In the genomic region with DNA sequence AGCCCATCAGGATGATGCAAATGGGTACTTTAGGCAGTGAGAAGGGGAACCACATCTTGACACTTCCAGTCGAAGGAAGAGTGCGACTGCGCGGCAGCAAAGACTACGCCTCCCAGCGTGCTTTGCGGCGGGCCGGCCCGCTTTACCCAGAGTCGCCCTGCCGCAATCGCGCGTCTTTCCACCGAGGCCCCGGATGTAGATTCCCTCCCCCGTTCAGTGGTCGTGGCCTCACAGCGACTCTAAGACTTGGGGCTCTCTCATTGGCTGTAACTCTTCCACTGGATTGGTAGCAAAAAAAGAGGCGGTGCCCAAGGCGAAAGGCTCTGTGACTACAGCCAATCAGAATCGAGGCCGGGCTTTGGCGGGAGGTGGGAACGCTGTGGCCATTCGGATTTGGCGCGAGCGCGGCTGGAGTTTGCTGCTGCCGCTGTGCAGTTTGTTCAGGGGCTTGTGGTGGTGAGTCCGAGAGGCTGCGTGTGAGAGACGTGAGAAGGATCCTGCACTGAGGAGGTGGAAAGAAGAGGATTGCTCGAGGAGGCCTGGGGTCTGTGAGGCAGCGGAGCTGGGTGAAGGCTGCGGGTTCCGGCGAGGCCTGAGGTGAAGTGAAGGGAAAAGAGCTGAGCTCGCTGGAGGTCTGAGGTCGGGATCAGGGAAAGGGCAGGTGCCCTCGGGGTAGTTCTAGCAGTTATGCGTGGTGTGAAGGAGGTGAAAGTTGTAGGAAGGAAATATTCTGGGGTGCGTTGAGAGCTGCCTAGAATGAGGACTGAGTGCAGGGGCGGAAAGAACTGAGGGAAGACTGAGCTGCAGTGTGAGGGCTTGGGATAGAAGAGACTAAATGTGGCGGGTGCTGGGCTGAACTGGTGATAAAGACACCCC, we compare ENCODE assay signal across 1 cellular context.
TF ChIP-seq lines count a peak whose summit lies in the region.

A gene with protein sequence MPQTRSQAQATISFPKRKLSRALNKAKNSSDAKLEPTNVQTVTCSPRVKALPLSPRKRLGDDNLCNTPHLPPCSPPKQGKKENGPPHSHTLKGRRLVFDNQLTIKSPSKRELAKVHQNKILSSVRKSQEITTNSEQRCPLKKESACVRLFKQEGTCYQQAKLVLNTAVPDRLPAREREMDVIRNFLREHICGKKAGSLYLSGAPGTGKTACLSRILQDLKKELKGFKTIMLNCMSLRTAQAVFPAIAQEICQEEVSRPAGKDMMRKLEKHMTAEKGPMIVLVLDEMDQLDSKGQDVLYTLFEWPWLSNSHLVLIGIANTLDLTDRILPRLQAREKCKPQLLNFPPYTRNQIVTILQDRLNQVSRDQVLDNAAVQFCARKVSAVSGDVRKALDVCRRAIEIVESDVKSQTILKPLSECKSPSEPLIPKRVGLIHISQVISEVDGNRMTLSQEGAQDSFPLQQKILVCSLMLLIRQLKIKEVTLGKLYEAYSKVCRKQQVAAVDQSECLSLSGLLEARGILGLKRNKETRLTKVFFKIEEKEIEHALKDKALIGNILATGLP (plus strand): TSS at position 386 of the 876 bp plus-strand sequence. CDS start 1,542 bp downstream, outside the sequence.

TF ChIP-seq in HepG2, 621 proteins besides CTCF, POLR2A, EP300 and RAD21 (continued from another document and continues in another):
- TF ChIP-seq, protein P1, sequence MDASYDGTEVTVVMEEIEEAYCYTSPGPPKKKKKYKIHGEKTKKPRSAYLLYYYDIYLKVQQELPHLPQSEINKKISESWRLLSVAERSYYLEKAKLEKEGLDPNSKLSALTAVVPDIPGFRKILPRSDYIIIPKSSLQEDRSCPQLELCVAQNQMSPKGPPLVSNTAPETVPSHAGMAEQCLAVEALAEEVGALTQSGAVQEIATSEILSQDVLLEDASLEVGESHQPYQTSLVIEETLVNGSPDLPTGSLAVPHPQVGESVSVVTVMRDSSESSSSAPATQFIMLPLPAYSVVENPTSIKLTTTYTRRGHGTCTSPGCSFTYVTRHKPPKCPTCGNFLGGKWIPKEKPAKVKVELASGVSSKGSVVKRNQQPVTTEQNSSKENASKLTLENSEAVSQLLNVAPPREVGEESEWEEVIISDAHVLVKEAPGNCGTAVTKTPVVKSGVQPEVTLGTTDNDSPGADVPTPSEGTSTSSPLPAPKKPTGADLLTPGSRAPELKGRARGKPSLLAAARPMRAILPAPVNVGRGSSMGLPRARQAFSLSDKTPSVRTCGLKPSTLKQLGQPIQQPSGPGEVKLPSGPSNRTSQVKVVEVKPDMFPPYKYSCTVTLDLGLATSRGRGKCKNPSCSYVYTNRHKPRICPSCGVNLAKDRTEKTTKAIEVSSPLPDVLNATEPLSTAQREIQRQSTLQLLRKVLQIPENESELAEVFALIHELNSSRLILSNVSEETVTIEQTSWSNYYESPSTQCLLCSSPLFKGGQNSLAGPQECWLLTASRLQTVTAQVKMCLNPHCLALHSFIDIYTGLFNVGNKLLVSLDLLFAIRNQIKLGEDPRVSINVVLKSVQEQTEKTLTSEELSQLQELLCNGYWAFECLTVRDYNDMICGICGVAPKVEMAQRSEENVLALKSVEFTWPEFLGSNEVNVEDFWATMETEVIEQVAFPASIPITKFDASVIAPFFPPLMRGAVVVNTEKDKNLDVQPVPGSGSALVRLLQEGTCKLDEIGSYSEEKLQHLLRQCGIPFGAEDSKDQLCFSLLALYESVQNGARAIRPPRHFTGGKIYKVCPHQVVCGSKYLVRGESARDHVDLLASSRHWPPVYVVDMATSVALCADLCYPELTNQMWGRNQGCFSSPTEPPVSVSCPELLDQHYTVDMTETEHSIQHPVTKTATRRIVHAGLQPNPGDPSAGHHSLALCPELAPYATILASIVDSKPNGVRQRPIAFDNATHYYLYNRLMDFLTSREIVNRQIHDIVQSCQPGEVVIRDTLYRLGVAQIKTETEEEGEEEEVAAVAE (CRISPR knock-in tag; IDR thresholded peaks at IDR 0.05; ENCODE audit: borderline replicate concordance), result peak; percentile 98
- peak; percentile 84 for TF ChIP-seq ZNF776 (CRISPR knock-in tag; IDR thresholded peaks at IDR 0.05)
- peak; percentile 60; the same call in 1 of the 2 replicates for TF ChIP-seq ZNF33B (CRISPR knock-in tag; IDR thresholded peaks at IDR 0.05)
- TF ChIP-seq ZNF225 (CRISPR knock-in tag; IDR thresholded peaks at IDR 0.05), result peak; percentile 86
- no peak for TF ChIP-seq ZNF460 (CRISPR knock-in tag; IDR thresholded peaks at IDR 0.05; ENCODE audit: borderline replicate concordance)
- TF ChIP-seq PAX8 (CRISPR knock-in tag; IDR thresholded peaks at IDR 0.05; ENCODE audit: borderline replicate concordance), result peak; percentile 43; the same call in 1 of the 2 replicates
- TF ChIP-seq, protein P2, sequence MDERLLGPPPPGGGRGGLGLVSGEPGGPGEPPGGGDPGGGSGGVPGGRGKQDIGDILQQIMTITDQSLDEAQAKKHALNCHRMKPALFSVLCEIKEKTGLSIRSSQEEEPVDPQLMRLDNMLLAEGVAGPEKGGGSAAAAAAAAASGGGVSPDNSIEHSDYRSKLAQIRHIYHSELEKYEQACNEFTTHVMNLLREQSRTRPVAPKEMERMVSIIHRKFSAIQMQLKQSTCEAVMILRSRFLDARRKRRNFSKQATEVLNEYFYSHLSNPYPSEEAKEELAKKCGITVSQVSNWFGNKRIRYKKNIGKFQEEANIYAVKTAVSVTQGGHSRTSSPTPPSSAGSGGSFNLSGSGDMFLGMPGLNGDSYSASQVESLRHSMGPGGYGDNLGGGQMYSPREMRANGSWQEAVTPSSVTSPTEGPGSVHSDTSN (CRISPR knock-in tag; IDR thresholded peaks at IDR 0.05), result 0 out of 2 replicates have a peak, but pooled peaks have one; percentile 36
- TF ChIP-seq ZNF563 (CRISPR knock-in tag; IDR thresholded peaks at IDR 0.05), result peak; percentile 76; the same call in 1 of the 2 replicates
- TF ChIP-seq ZNF337 (CRISPR knock-in tag; IDR thresholded peaks at IDR 0.05; ENCODE audit: borderline replicate concordance, low read depth), result 0 out of 2 replicates have a peak, but pooled peaks have one; percentile 80
- TF ChIP-seq MED1 (CRISPR knock-in tag; IDR thresholded peaks at IDR 0.05), result no peak; the same call in 1 of the 2 replicates
- no peak for TF ChIP-seq ZNF652 (CRISPR knock-in tag; IDR thresholded peaks at IDR 0.05; ENCODE audit: borderline replicate concordance, low read depth)
- TF ChIP-seq ZNF773 (CRISPR knock-in tag; IDR thresholded peaks at IDR 0.05; ENCODE audit: borderline replicate concordance), result no peak; the same call in 1 of the 2 replicates
- TF ChIP-seq, protein P3, sequence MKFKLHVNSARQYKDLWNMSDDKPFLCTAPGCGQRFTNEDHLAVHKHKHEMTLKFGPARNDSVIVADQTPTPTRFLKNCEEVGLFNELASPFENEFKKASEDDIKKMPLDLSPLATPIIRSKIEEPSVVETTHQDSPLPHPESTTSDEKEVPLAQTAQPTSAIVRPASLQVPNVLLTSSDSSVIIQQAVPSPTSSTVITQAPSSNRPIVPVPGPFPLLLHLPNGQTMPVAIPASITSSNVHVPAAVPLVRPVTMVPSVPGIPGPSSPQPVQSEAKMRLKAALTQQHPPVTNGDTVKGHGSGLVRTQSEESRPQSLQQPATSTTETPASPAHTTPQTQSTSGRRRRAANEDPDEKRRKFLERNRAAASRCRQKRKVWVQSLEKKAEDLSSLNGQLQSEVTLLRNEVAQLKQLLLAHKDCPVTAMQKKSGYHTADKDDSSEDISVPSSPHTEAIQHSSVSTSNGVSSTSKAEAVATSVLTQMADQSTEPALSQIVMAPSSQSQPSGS (CRISPR knock-in tag; IDR thresholded peaks at IDR 0.05), result peak; percentile 79
- peak; percentile 89; the same call in 1 of the 2 replicates for TF ChIP-seq SMAD1 (CRISPR knock-in tag; IDR thresholded peaks at IDR 0.05; ENCODE audit: borderline replicate concordance, low read depth)
- TF ChIP-seq RBFOX2 (IDR thresholded peaks at IDR 0.05; ENCODE audit: low read depth, low read length), result peak; percentile 76
- TF ChIP-seq ZNF124 (CRISPR knock-in tag; IDR thresholded peaks at IDR 0.05), result peak; percentile 86
- TF ChIP-seq KDM2A (CRISPR knock-in tag; IDR thresholded peaks at IDR 0.05; ENCODE audit: borderline replicate concordance, low read depth), result peak; percentile 99
- TF ChIP-seq, protein P4, sequence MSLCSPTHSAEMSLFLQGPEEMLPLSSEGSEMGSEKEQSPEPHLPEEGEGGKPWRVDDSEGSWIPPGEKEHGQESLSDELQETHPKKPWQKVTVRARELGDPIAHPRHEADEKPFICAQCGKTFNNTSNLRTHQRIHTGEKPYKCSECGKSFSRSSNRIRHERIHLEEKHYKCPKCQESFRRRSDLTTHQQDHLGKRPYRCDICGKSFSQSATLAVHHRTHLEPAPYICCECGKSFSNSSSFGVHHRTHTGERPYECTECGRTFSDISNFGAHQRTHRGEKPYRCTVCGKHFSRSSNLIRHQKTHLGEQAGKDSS (CRISPR knock-in tag; IDR thresholded peaks at IDR 0.05; ENCODE audit: borderline replicate concordance, low read depth), result no peak; the same call in 1 of the 2 replicates
- TF ChIP-seq, protein P5, sequence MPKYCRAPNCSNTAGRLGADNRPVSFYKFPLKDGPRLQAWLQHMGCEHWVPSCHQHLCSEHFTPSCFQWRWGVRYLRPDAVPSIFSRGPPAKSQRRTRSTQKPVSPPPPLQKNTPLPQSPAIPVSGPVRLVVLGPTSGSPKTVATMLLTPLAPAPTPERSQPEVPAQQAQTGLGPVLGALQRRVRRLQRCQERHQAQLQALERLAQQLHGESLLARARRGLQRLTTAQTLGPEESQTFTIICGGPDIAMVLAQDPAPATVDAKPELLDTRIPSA (CRISPR knock-in tag; IDR thresholded peaks at IDR 0.05; ENCODE audit: borderline replicate concordance), result no peak
- TF ChIP-seq, protein P6, sequence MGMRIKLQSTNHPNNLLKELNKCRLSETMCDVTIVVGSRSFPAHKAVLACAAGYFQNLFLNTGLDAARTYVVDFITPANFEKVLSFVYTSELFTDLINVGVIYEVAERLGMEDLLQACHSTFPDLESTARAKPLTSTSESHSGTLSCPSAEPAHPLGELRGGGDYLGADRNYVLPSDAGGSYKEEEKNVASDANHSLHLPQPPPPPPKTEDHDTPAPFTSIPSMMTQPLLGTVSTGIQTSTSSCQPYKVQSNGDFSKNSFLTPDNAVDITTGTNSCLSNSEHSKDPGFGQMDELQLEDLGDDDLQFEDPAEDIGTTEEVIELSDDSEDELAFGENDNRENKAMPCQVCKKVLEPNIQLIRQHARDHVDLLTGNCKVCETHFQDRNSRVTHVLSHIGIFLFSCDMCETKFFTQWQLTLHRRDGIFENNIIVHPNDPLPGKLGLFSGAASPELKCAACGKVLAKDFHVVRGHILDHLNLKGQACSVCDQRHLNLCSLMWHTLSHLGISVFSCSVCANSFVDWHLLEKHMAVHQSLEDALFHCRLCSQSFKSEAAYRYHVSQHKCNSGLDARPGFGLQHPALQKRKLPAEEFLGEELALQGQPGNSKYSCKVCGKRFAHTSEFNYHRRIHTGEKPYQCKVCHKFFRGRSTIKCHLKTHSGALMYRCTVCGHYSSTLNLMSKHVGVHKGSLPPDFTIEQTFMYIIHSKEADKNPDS (CRISPR knock-in tag; IDR thresholded peaks at IDR 0.05), result no peak
- TF ChIP-seq, protein P7, sequence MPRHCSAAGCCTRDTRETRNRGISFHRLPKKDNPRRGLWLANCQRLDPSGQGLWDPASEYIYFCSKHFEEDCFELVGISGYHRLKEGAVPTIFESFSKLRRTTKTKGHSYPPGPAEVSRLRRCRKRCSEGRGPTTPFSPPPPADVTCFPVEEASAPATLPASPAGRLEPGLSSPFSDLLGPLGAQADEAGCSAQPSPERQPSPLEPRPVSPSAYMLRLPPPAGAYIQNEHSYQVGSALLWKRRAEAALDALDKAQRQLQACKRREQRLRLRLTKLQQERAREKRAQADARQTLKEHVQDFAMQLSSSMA (CRISPR knock-in tag; IDR thresholded peaks at IDR 0.05), result peak; percentile 97
- TF ChIP-seq IKZF1 (IDR thresholded peaks at IDR 0.05), result no peak
- peak; percentile 47 for TF ChIP-seq ZNF777 (CRISPR knock-in tag; IDR thresholded peaks at IDR 0.05)
- TF ChIP-seq PHB2 (IDR thresholded peaks at IDR 0.05; ENCODE audit: partially characterized antibody), result no peak
- no peak for TF ChIP-seq CBX1 (IDR thresholded peaks at IDR 0.05; ENCODE audit: low read depth)
- TF ChIP-seq, protein P8, sequence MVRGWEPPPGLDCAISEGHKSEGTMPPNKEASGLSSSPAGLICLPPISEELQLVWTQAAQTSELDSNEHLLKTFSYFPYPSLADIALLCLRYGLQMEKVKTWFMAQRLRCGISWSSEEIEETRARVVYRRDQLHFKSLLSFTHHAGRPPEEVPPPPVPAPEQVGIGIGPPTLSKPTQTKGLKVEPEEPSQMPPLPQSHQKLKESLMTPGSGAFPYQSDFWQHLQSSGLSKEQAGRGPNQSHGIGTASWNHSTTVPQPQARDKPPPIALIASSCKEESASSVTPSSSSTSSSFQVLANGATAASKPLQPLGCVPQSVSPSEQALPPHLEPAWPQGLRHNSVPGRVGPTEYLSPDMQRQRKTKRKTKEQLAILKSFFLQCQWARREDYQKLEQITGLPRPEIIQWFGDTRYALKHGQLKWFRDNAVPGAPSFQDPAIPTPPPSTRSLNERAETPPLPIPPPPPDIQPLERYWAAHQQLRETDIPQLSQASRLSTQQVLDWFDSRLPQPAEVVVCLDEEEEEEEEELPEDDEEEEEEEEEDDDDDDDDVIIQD (CRISPR knock-in tag; IDR thresholded peaks at IDR 0.05; ENCODE audit: low read depth), result peak; percentile 69
- peak; percentile 91; the same call in 1 of the 2 replicates for TF ChIP-seq FIP1L1 (IDR thresholded peaks at IDR 0.05; ENCODE audit: borderline replicate concordance, insufficient read depth, low read depth, low read length)
- TF ChIP-seq ARNT (IDR thresholded peaks at IDR 0.05), result no peak
- TF ChIP-seq TOE1 (CRISPR knock-in tag; IDR thresholded peaks at IDR 0.05), result no peak; the same call in 1 of the 2 replicates
- TF ChIP-seq ATF7 (IDR thresholded peaks at IDR 0.05), result no peak
- 0 out of 2 replicates have a peak, but pooled peaks have one; percentile 11 for TF ChIP-seq ATF7 (CRISPR knock-in tag; IDR thresholded peaks at IDR 0.05)
- no peak; the same call in 1 of the 2 replicates for TF ChIP-seq HOXA9 (CRISPR knock-in tag; IDR thresholded peaks at IDR 0.05; ENCODE audit: borderline replicate concordance)
- TF ChIP-seq, protein P9, sequence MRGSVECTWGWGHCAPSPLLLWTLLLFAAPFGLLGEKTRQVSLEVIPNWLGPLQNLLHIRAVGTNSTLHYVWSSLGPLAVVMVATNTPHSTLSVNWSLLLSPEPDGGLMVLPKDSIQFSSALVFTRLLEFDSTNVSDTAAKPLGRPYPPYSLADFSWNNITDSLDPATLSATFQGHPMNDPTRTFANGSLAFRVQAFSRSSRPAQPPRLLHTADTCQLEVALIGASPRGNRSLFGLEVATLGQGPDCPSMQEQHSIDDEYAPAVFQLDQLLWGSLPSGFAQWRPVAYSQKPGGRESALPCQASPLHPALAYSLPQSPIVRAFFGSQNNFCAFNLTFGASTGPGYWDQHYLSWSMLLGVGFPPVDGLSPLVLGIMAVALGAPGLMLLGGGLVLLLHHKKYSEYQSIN (CRISPR knock-in tag; IDR thresholded peaks at IDR 0.05; ENCODE audit: borderline replicate concordance), result no peak
- TF ChIP-seq, protein P10, sequence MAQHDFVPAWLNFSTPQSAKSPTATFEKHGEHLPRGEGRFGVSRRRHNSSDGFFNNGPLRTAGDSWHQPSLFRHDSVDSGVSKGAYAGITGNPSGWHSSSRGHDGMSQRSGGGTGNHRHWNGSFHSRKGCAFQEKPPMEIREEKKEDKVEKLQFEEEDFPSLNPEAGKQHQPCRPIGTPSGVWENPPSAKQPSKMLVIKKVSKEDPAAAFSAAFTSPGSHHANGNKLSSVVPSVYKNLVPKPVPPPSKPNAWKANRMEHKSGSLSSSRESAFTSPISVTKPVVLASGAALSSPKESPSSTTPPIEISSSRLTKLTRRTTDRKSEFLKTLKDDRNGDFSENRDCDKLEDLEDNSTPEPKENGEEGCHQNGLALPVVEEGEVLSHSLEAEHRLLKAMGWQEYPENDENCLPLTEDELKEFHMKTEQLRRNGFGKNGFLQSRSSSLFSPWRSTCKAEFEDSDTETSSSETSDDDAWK (CRISPR knock-in tag; IDR thresholded peaks at IDR 0.05), result no peak
- 0 out of 2 replicates have a peak, but pooled peaks have one; percentile 52 for TF ChIP-seq ZSCAN29 (CRISPR knock-in tag; conservative IDR thresholded peaks at IDR 0.05)
- TF ChIP-seq POGZ (CRISPR knock-in tag; IDR thresholded peaks at IDR 0.05), result peak; percentile 80
